ENCODE assay signal across 8 cellular contexts in the genomic region with DNA sequence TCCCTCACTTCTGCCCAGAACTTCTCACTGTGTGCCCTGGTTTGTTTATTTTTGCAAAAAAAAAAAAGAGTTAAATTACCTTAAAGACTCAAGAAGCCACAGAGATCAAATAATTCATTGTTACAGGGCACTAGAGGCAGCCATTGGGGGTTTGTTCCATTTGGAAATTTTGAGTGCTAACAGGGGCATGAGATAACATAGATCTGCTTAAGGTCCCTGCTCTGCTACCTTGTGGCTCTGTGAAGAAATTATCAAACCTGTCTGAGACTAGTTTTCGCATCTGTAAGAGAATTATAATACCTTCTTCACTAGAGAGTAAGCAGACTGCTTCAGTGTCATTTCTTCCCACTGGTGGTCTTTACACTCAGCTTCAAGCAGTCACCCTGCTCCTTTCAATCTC. TPM values are rescaled to one million over a fixed set of nuclear protein-coding genes. Genes with fewer than 3 reads are reported as not detected.
DNase-seq lines count a peak whose midpoint lies in the region; ATAC-seq and TF ChIP-seq lines count a peak whose summit lies in the region.

No MANE protein-coding gene starts in this region.

- H3K36me3 ChIP-seq in Karpas-422 (ENCODE audit: insufficient read depth, low read length) = no peaks in the 10 kb centered on the region
- no peaks in the 10 kb centered on the region for H3K36me3 ChIP-seq in CD4-positive, alpha-beta memory T cell (ENCODE audit: insufficient read depth, low read length)

- H3K4me1 Mint-ChIP-seq in osteocyte (ENCODE audit: unreplicated experiment) = peaks cover 53% of the 10 kb centered on the region
- no peaks in the 10 kb centered on the region for H3K4me1 Mint-ChIP-seq in CD4-positive, alpha-beta T cell (ENCODE audit: low read depth)
- H3K4me1 Mint-ChIP-seq in CD4-positive, alpha-beta memory T cell = no peaks in the 10 kb centered on the region

- TF ChIP-seq CTCF in GM12875 (IDR thresholded peaks at IDR 0.05; ENCODE audit: borderline replicate concordance, insufficient read depth, low read depth, low read length) (no peak), epithelial cell of proximal tubule (conservative IDR thresholded peaks at IDR 0.05; ENCODE audit: low read depth, low read length) (no peak), osteocyte (IDR thresholded peaks at IDR 0.05) (no peak)
- TF ChIP-seq CTCF in CD4-positive, alpha-beta T cell (IDR thresholded peaks at IDR 0.05) = no peak

- peak overlapping the region; percentile 74 for H3K4me2 ChIP-seq in Karpas-422 (ENCODE audit: low read depth, low read length, poor library complexity, severe bottlenecking)

- no peaks in the 10 kb centered on the region for H3K27me3 Mint-ChIP-seq in osteocyte (ENCODE audit: unreplicated experiment)
- H3K27me3 Mint-ChIP-seq in CD4-positive, alpha-beta T cell = no peaks in the 10 kb centered on the region
- H3K27me3 Mint-ChIP-seq in CD4-positive, alpha-beta memory T cell = no peaks in the 10 kb centered on the region

- peak overlapping the region; percentile 74 for H3K27ac ChIP-seq in Karpas-422 (ENCODE audit: low read length)
- no peak overlapping the region for H3K27ac ChIP-seq in CD4-positive, alpha-beta T cell (ENCODE audit: low read depth, low read length)
- H3K27ac ChIP-seq in CD4-positive, alpha-beta memory T cell (ENCODE audit: low read depth, low read length) = no peak overlapping the region

- H3K9me3 Mint-ChIP-seq in osteocyte (ENCODE audit: unreplicated experiment) = no peaks in the 10 kb centered on the region
- H3K9me3 Mint-ChIP-seq in CD4-positive, alpha-beta T cell = no peaks in the 10 kb centered on the region
- peaks cover 0 to 5% (median under 1%) of the 10 kb centered on the region in 8 donors for H3K9me3 Mint-ChIP-seq in CD4-positive, alpha-beta memory T cell

- H3K9ac ChIP-seq in Karpas-422 (ENCODE audit: low read length) = peak overlapping the region; percentile 68

- DNase-seq in Karpas-422 (no peak), epithelial cell of proximal tubule (ENCODE audit: low read depth) (no peak), osteocyte (ENCODE audit: extremely low spot score, unreplicated experiment) (no peak), NCI-H510A treated with DMSO at 0.1 percent for 48 hours (lab: John Stamatoyannopoulos, UW) (no peak), midbrain (lab: John Stamatoyannopoulos, UW) (no peak)
- no peak for DNase-seq in CD4-positive, alpha-beta T cell
- no peak for DNase-seq in CD4-positive, alpha-beta memory T cell

- H3K27me3 ChIP-seq in Karpas-422 (ENCODE audit: low read length) = no peaks in the 10 kb centered on the region
- H3K27me3 ChIP-seq in CD4-positive, alpha-beta T cell (ENCODE audit: control insufficient read depth, insufficient read depth, low read length) = no peaks in the 10 kb centered on the region
- H3K27me3 ChIP-seq in CD4-positive, alpha-beta memory T cell (ENCODE audit: insufficient read depth, low read length) = no peaks in the 10 kb centered on the region

- H3K4me3 ChIP-seq in GM12875 (ENCODE audit: low read depth, low read length) = peak overlapping the region; percentile 11
- peak overlapping the region; percentile 56 for H3K4me3 ChIP-seq in Karpas-422 (ENCODE audit: low read length)
- peak overlapping the region; percentile 51 for H3K4me3 ChIP-seq in epithelial cell of proximal tubule (ENCODE audit: low read depth, low read length)
- no peak overlapping the region for H3K4me3 ChIP-seq in CD4-positive, alpha-beta memory T cell (ENCODE audit: low read length in 2 of 2)

- POLR2A ChIA-PET in CD4-positive, alpha-beta T cell (lab: Charles Lee) = no interaction called here
- POLR2A ChIA-PET in CD4-positive, alpha-beta memory T cell (lab: Charles Lee; ENCODE audit: partially characterized antibody) = no interaction called here

- H3K9me2 ChIP-seq in Karpas-422 (replicated peaks; ENCODE audit: insufficient read depth, low read length) = no peaks in the 10 kb centered on the region

- intact Hi-C loops in CD4-positive, alpha-beta T cell (cut with DNase I, micrococcal nuclease) = no loop called here
- intact Hi-C loops in CD4-positive, alpha-beta memory T cell (cut with micrococcal nuclease) = no loop called here

- peaks cover 8% of the 10 kb centered on the region for H3K36me3 Mint-ChIP-seq in osteocyte (ENCODE audit: unreplicated experiment)
- no peaks in the 10 kb centered on the region for H3K36me3 Mint-ChIP-seq in CD4-positive, alpha-beta T cell (ENCODE audit: low read depth)
- no peaks in the 10 kb centered on the region for H3K36me3 Mint-ChIP-seq in CD4-positive, alpha-beta memory T cell

- H3K4me3 Mint-ChIP-seq in osteocyte (ENCODE audit: unreplicated experiment) = peak overlapping the region; percentile 81
- H3K4me3 Mint-ChIP-seq in CD4-positive, alpha-beta T cell = no peak overlapping the region
- H3K4me3 Mint-ChIP-seq in CD4-positive, alpha-beta memory T cell = no peak overlapping the region

- no peaks in the 10 kb centered on the region for H3K79me2 ChIP-seq in Karpas-422 (ENCODE audit: low read length)

- no peaks in the 10 kb centered on the region for H3K9me3 ChIP-seq in Karpas-422 (ENCODE audit: low read length)
- no peaks in the 10 kb centered on the region for H3K9me3 ChIP-seq in CD4-positive, alpha-beta T cell (ENCODE audit: control insufficient read depth, low read length)
- no peaks in the 10 kb centered on the region for H3K9me3 ChIP-seq in CD4-positive, alpha-beta memory T cell (ENCODE audit: control insufficient read depth in 1 of 2, low read length in 2 of 2)

- no peak for ATAC-seq in CD4-positive, alpha-beta T cell (ENCODE audit: poor library complexity)

- CTCF ChIA-PET in CD4-positive, alpha-beta T cell (lab: Charles Lee) = no interaction called here
- CTCF ChIA-PET in CD4-positive, alpha-beta memory T cell (lab: Charles Lee; ENCODE audit: partially characterized antibody) = no interaction called here

- H4K20me1 ChIP-seq in Karpas-422 (ENCODE audit: insufficient read depth, low read depth, low read length) = no peaks in the 10 kb centered on the region

- H2AFZ ChIP-seq in Karpas-422 (ENCODE audit: low read length) = peak overlapping the region; percentile 38

- peak overlapping the region; percentile 86 for H3K27ac Mint-ChIP-seq in osteocyte (ENCODE audit: unreplicated experiment)
- no peak overlapping the region for H3K27ac Mint-ChIP-seq in CD4-positive, alpha-beta T cell
- no peak overlapping the region for H3K27ac Mint-ChIP-seq in CD4-positive, alpha-beta memory T cell

- peaks cover 26% of the 10 kb centered on the region for H3K4me1 ChIP-seq in Karpas-422 (ENCODE audit: low read length)
- no peaks in the 10 kb centered on the region for H3K4me1 ChIP-seq in CD4-positive, alpha-beta memory T cell (ENCODE audit: insufficient read depth, low read length)

RNA-seq across cellular contexts. Expression of gene TLR4, which starts 0.4 kb away (rescaled TPM):
- total RNA-seq in Karpas-422 (2014; rRNA removed; shearing (Covaris generic); ENCODE audit: low replicate concordance) = 5.8 and 7.3 TPM in 2 replicates
- total RNA-seq in epithelial cell of proximal tubule (1.7 and 7.2 TPM in 2 replicates), osteocyte (28.9 and 30.5 TPM in 2 replicates)
- total RNA-seq in CD4-positive, alpha-beta T cell = under 1 TPM; 0.34 to 0.44 TPM
- under 1 TPM; 0.55 to 0.83 TPM for total RNA-seq in CD4-positive, alpha-beta memory T cell
- under 1 TPM in 1 of 2 donors, not detected in 1; 0.08 TPM for polyA plus RNA-seq in CD4-positive, alpha-beta memory T cell

Comparison
In these comparisons a context has a peak if more than half of its experiments do, and no peak if none do; other contexts are left out.
1. H3K4me3 ChIP-seq: peak in GM12875 (single experiment), Karpas-422 (single experiment) and epithelial cell of proximal tubule (single experiment); none in CD4-positive, alpha-beta memory T cell (0 of 2).